ENCODE assay signal across 8 cellular contexts in the genomic region with DNA sequence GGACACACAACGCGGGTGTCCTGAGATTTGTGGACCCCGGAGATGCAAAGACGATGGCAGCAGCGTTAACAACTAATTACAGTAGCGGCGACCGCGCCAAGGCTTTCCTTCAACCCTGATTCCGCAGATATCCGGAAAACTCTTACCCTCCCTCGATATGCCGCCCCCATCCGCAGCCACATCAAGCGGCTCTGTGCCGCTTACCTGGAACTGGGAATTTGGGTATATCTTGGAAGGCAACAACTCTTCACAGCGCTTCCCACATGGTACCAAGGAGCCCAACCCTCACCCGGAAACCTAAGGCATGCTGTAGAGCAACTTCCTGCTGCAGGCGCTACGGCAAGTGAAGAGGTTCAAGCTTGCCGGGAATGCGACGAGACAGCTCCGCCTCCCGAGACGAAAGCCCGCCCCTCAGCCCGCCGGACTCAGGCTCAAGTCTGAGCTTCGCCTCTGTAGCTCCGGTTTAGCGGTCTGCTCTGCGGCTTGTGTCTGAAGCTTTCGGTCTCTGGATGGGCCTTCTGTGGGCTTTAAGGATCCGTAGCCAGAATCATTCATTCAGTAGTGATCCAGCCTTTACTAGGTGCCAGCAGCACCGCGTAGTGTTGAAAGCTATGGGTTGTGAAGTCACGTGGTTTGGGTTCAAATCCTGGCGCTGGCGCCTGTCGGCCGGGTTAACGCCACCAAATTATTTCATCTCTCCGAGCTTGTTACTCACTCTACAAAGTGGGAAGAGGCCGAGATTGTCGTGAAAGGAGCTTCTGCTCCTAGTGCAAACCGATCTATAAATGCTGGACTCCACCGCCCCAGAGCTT. TPM values are rescaled to one million over a fixed set of nuclear protein-coding genes. Genes with fewer than 3 reads are reported as not detected.
DNase-seq lines count a peak whose midpoint lies in the region; ATAC-seq, FAIRE-seq and TF ChIP-seq lines count a peak whose summit lies in the region.

A gene with protein sequence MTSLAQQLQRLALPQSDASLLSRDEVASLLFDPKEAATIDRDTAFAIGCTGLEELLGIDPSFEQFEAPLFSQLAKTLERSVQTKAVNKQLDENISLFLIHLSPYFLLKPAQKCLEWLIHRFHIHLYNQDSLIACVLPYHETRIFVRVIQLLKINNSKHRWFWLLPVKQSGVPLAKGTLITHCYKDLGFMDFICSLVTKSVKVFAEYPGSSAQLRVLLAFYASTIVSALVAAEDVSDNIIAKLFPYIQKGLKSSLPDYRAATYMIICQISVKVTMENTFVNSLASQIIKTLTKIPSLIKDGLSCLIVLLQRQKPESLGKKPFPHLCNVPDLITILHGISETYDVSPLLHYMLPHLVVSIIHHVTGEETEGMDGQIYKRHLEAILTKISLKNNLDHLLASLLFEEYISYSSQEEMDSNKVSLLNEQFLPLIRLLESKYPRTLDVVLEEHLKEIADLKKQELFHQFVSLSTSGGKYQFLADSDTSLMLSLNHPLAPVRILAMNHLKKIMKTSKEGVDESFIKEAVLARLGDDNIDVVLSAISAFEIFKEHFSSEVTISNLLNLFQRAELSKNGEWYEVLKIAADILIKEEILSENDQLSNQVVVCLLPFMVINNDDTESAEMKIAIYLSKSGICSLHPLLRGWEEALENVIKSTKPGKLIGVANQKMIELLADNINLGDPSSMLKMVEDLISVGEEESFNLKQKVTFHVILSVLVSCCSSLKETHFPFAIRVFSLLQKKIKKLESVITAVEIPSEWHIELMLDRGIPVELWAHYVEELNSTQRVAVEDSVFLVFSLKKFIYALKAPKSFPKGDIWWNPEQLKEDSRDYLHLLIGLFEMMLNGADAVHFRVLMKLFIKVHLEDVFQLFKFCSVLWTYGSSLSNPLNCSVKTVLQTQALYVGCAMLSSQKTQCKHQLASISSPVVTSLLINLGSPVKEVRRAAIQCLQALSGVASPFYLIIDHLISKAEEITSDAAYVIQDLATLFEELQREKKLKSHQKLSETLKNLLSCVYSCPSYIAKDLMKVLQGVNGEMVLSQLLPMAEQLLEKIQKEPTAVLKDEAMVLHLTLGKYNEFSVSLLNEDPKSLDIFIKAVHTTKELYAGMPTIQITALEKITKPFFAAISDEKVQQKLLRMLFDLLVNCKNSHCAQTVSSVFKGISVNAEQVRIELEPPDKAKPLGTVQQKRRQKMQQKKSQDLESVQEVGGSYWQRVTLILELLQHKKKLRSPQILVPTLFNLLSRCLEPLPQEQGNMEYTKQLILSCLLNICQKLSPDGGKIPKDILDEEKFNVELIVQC (N-terminal part only) (minus strand): TSS at position 299 of the 812 bp plus-strand sequence. CDS start 421 bp downstream, outside the sequence.

- no peaks in the 10 kb centered on the region for H3K9me3 Mint-ChIP-seq in chondrocyte (ENCODE audit: low read depth)

- peaks cover 2% of the 10 kb centered on the region for H3K36me3 Mint-ChIP-seq in chondrocyte (ENCODE audit: low read depth)

- H3K4me3 ChIP-seq in kidney (ENCODE audit: low read length in 2 of 2) = peak within 1 kb of the TSS; percentile 95 to 98

- H3K36me3 ChIP-seq in kidney (ENCODE audit: control insufficient read depth in 1 of 2, insufficient read depth in 2 of 2, low read length in 2 of 2) = peaks cover 2 to 4% of the 10 kb centered on the region in 2 donors

- TF ChIP-seq CTCF in chondrocyte (IDR thresholded peaks at IDR 0.05) = peak; percentile 35
- no peak for TF ChIP-seq CTCF in kidney (IDR thresholded peaks at IDR 0.05; ENCODE audit: borderline replicate concordance, extremely low read depth, insufficient read depth)

- DNase-seq in AG20443 (ENCODE audit: low spot score) (peak; percentile 96), NCI-H510A (lab: John Stamatoyannopoulos, UW) (peak; percentile 69), chondrocyte (ENCODE audit: low spot score) (peak; percentile 97), kidney (peak; percentile 97)
- DNase-seq in activated CD4-positive, alpha-beta T cell treated with anti-CD3 and anti-CD28 coated beads for 1 hour = peak; percentile 75
- DNase-seq in stimulated activated CD4-positive, alpha-beta T cell treated with anti-CD3 and anti-CD28 coated beads, Interleukin-15, amount 100 ng/mL, for 24 hours = peak; percentile 95

- peaks cover 17% of the 10 kb centered on the region for H3K4me1 Mint-ChIP-seq in chondrocyte (ENCODE audit: low read depth)

- peaks cover 0 to 4% of the 10 kb centered on the region in 2 donors for H3K4me1 ChIP-seq in kidney (ENCODE audit: control insufficient read depth in 1 of 2, insufficient read depth in 1 of 2, low read depth in 1 of 2, low read length in 2 of 2)

- peak within 1 kb of the TSS; percentile 91 for H3K4me3 Mint-ChIP-seq in chondrocyte (ENCODE audit: unreplicated experiment)

- no peaks in the 10 kb centered on the region for H3K9me3 ChIP-seq in kidney (ENCODE audit: control insufficient read depth in 1 of 2, low read length in 2 of 2)

- peak; percentile 87 for TF ChIP-seq POLR2A in GM19099 (IDR thresholded peaks at IDR 0.05; ENCODE audit: extremely low read depth, insufficient read length, low read depth)

- FAIRE-seq in kidney (lab: Jason Lieb, UNC) = no peak

- peak within 1 kb of the TSS; percentile 90 for H3K27ac Mint-ChIP-seq in chondrocyte (ENCODE audit: unreplicated experiment)

- peaks cover 7% of the 10 kb centered on the region for H3K27me3 Mint-ChIP-seq in chondrocyte (ENCODE audit: low read depth)

- H3K27ac ChIP-seq in kidney (ENCODE audit: low read depth in 2 of 2, low read length in 2 of 2) = peak within 1 kb of the TSS; percentile 74 to 80

- ATAC-seq in HG03432 (IDR thresholded peaks at IDR 0.05; ENCODE audit: unreplicated experiment) = peak; percentile 98

- intact Hi-C loops in kidney (cut with DNase I) = no loop called here

- peak within 1 kb of the TSS; percentile 59 to 77 for H3K9ac ChIP-seq in kidney (ENCODE audit: low read length in 2 of 2)

RNA-seq across cellular contexts. Expression of the gene that starts here (rescaled TPM):
- total RNA-seq in chondrocyte (21.5 to 41.3 TPM (median 23.2 TPM) in 3 replicates), kidney (34.4 TPM)
- polyA plus RNA-seq in kidney (ENCODE audit: insufficient read depth, low read depth, low replicate concordance) = 2.9 TPM

Comparison
In these comparisons a context has a peak if more than half of its experiments do, and no peak if none do; other contexts are left out.
1. Peak in every context shown above with its lines: DNase-seq, ATAC-seq, H3K4me3 ChIP-seq and H3K27ac ChIP-seq.